ENCODE assay signal across 19 cellular contexts in genomic region chr2:21037671-21038108, GRCh38. TPM values are rescaled to one million over a fixed set of nuclear protein-coding genes. Genes with fewer than 3 reads are reported as not detected.
"Had no signal": no experiment of that assay in that cellular context is flagged by ENCODE, and none has a peak within 500 bp of the region (broad histone marks: within the 10 kb centered on the region; RNA-seq: fewer than 3 reads in every experiment).

No MANE protein-coding gene starts in this region.

- DNase-seq: activated CD4-positive, alpha-beta T cell treated with anti-CD3 and anti-CD28 coated beads for 36 hours; activated CD4-positive, alpha-beta T cell treated with anti-CD3 and anti-CD28 coated beads, Interleukin-2, amount 50 U/mL, for 48 hours; activated gamma-delta T cell treated with Interleukin-2 at 50 U/mL for 16 hours; caudate nucleus; erythroblast; left colon; nephron progenitor cell; nucleus accumbens; posterior cingulate gyrus; stimulated activated CD4-positive, alpha-beta T cell treated with anti-CD3 and anti-CD28 coated beads, Interleukin-15, amount 100 ng/mL, for 24 hours; stimulated activated CD4-positive, alpha-beta T cell treated with anti-CD3 and anti-CD28 coated beads, Interleukin-2, amount 100 ng/mL, for 48 hours; upper lobe of right lung had no signal

- H3K4me1 Mint-ChIP-seq: activated CD4-positive, alpha-beta T cell treated with anti-CD3 and anti-CD28 coated beads for 36 hours had no signal

- H3K27me3 ChIP-seq: upper lobe of right lung had no signal

- H3K9me3 Mint-ChIP-seq: endodermal cell; nephron progenitor cell; stimulated activated naive CD8-positive, alpha-beta T cell treated with anti-CD3 and anti-CD28 coated beads, Interleukin-15, Interleukin-2, amounts not matched to agents 100 ng/mL and 50 ng/mL, for 24 hours; T-helper 2 cell treated with Interferon-gamma antibody and Interleukin-4, amounts not matched to agents 5 μg/mL and 100 μg/mL, for 36 hours had no signal

- H3K36me3 ChIP-seq: suprapubic skin, upper lobe of right lung had no signal

- H3K36me3 Mint-ChIP-seq: activated naive CD4-positive, alpha-beta T cell treated with anti-CD3 and anti-CD28 coated beads, Interleukin-2, amount 50 U/mL, for 72 hours had no signal

- ATAC-seq: activated CD4-positive, alpha-beta T cell treated with anti-CD3 and anti-CD28 coated beads for 36 hours; activated naive CD4-positive, alpha-beta T cell treated with anti-CD3 and anti-CD28 coated beads, Interleukin-2, amount 50 U/mL, for 72 hours; left colon had no signal

- H3K9me3 ChIP-seq: suprapubic skin, upper lobe of right lung had no signal

- H3K27ac ChIP-seq: suprapubic skin, upper lobe of right lung had no signal

- H3K27ac Mint-ChIP-seq: activated CD4-positive, alpha-beta T cell treated with anti-CD3 and anti-CD28 coated beads for 36 hours; activated naive CD4-positive, alpha-beta T cell treated with anti-CD3 and anti-CD28 coated beads, Interleukin-2, amount 50 U/mL, for 72 hours; endodermal cell; nephron progenitor cell; stimulated activated naive CD8-positive, alpha-beta T cell treated with anti-CD3 and anti-CD28 coated beads, Interleukin-15, Interleukin-2, amounts not matched to agents 100 ng/mL and 50 ng/mL, for 24 hours; T-helper 2 cell treated with Interferon-gamma antibody and Interleukin-4, amounts not matched to agents 5 μg/mL and 100 μg/mL, for 36 hours had no signal

- H3K4me3 ChIP-seq: skin epidermis, suprapubic skin, upper lobe of right lung had no signal

- H3K4me3 Mint-ChIP-seq: activated CD4-positive, alpha-beta T cell treated with anti-CD3 and anti-CD28 coated beads for 36 hours; endodermal cell; nephron progenitor cell; stimulated activated naive CD8-positive, alpha-beta T cell treated with anti-CD3 and anti-CD28 coated beads, Interleukin-15, Interleukin-2, amounts not matched to agents 100 ng/mL and 50 ng/mL, for 24 hours; T-helper 2 cell treated with Interferon-gamma antibody and Interleukin-4, amounts not matched to agents 5 μg/mL and 100 μg/mL, for 36 hours had no signal

RNA-seq across cellular contexts. Expression of gene APOB, which starts 6.2 kb away (rescaled TPM):
- total RNA-seq: activated CD4-positive, alpha-beta T cell treated with anti-CD3 and anti-CD28 coated beads for 36 hours; activated naive CD4-positive, alpha-beta T cell treated with anti-CD3 and anti-CD28 coated beads, Interleukin-2, amount 50 U/mL, for 72 hours; myocyte had no signal
